Comparison of ENCODE assay signal across 19 cellular contexts in genomic region chr22:17397756-17398155, GRCh38. TPM values are rescaled to one million over a fixed set of nuclear protein-coding genes. Genes with fewer than 3 reads are reported as not detected.
"Had no signal": no experiment of that assay in that cellular context is flagged by ENCODE, and none has a peak within 500 bp of the region (broad histone marks: within the 10 kb centered on the region; RNA-seq: fewer than 3 reads in every experiment).

No MANE protein-coding gene starts in this region.

- DNase-seq: MV-4-11, NCI-H1048, NCI-H1105, NCI-H1417, NCI-H1436 treated with DMSO at 0.1 percent for 48 hours, NCI-H1694, NCI-H187 treated with DMSO at 0.1 percent for 48 hours, NCI-H2029 treated with DMSO at 0.1 percent for 48 hours, NCI-H2171 treated with DMSO at 0.1 percent for 48 hours, NCI-H2227 treated with DMSO at 0.1 percent for 48 hours, NCI-H524, NCI-H526 treated with DMSO at 0.1 percent for 48 hours, NCI-H774, Right ventricle myocardium superior, RPMI8226, SIG-M5 had no signal

RNA-seq across cellular contexts. Expression of gene CECR2, which starts 28.5 kb away (rescaled TPM):
- total RNA-seq: HT-29, MCF 10A, SJSA1 had no signal
